Comparison of ENCODE assay signal across 8 cellular contexts in the genomic region with DNA sequence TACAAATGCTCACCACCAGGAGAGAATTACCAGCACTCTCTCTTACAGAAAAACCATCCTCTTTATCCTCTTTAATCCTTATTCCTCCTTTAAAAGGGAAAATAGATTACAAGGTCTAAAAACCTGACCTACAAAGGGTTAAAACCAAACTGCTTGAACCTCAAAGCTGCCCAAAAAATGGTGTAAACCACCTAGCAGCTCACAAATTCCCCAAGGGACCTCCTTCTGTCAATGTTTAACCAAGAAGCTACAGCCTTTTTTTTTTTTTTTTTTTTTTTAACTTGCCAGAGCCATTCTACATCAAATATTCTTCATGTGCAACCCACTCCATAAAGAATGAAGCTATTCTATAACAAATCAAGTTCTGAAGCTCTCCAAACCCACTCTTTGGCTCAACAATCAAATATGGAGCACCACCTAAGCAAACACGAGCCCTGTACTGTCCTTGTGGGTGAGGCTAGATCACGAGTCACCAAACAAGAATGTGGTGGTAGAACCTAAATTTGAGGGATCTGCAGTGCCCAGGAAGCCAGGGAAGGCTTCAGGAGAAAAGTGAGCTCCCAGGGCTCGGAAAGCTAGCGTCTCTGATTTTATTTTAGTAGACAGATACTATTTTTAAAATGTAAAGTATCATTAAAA. TPM values are rescaled to one million over a fixed set of nuclear protein-coding genes. Genes with fewer than 3 reads are reported as not detected.
A peak's percentile ranks its signal among the peaks of the same experiment; 100 is the strongest.
DNase-seq lines count a peak whose midpoint lies in the region; ATAC-seq and TF ChIP-seq lines count a peak whose summit lies in the region.

No MANE protein-coding gene starts in this region.

- H3K27ac ChIP-seq in GM23338 (ENCODE audit: low read depth) (peak overlapping the region; percentile 97), Peyer's patch (peak overlapping the region in 3 of 4 donors; percentile 50 to 75 (median 62))

- TF ChIP-seq CTCF in GM23338 (conservative IDR thresholded peaks at IDR 0.05; ENCODE audit: low read depth in 2 of 2) (no peak), Peyer's patch (IDR thresholded peaks at IDR 0.05) (no peak)

- H4K20me1 ChIP-seq in GM23338 (replicated peaks; ENCODE audit: insufficient read depth), result no peaks in the 10 kb centered on the region

- H3K36me3 ChIP-seq in GM23338 (ENCODE audit: insufficient read depth) (0 out of 2 replicates have a peak, but pooled peaks cover 2% of the 10 kb centered on the region), Peyer's patch (no peaks in the 10 kb centered on the region)

- peak overlapping the region; percentile 72 for H3K4me3 Mint-ChIP-seq in GM23338

- peak; percentile 43 for DNase-seq in AG08395 (ENCODE audit: low spot score)
- DNase-seq in GM23338 (ENCODE audit: low spot score), result peak; percentile 65
- DNase-seq in Peyer's patch, result no peak
- peak; percentile 31 for DNase-seq in iPS-NIHi11 (ENCODE audit: low spot score)
- DNase-seq in NCI-H1436 (lab: John Stamatoyannopoulos, UW), result no peak
- no peak for DNase-seq in NCI-H2081 (lab: John Stamatoyannopoulos, UW)
- no peak for DNase-seq in NOMO-1 treated with DMSO at 0.1 percent for 48 hours (lab: John Stamatoyannopoulos, UW; ENCODE audit: unreplicated experiment)

- TF ChIP-seq POLR2A in Peyer's patch (IDR thresholded peaks at IDR 0.05), result no peak

- peaks cover 30% of the 10 kb centered on the region for H3K36me3 Mint-ChIP-seq in GM23338 (ENCODE audit: low read depth)

- peaks cover 0 to 2% (median 0%) of the 10 kb centered on the region in 4 donors for H3K9me3 ChIP-seq in Peyer's patch

- H3K79me2 ChIP-seq in GM23338 (replicated peaks; ENCODE audit: insufficient read depth), result peaks cover 79% of the 10 kb centered on the region

- no peaks in the 10 kb centered on the region for H3K27me3 ChIP-seq in GM23338 (ENCODE audit: insufficient read depth)
- H3K27me3 ChIP-seq in Peyer's patch, result no peaks in the 10 kb centered on the region

- H3K27ac Mint-ChIP-seq in GM23338, result peak overlapping the region; percentile 94

- peaks cover 7% of the 10 kb centered on the region; the same call in 1 of the 2 replicates for H3F3A ChIP-seq in GM23338 (replicated peaks; ENCODE audit: low read depth)

- peak overlapping the region; percentile 84 for H3K4me2 ChIP-seq in GM23338

- H3K9me2 ChIP-seq in GM23338 (ENCODE audit: insufficient read depth), result no peaks in the 10 kb centered on the region

- peaks cover 9% of the 10 kb centered on the region for H3K9me3 Mint-ChIP-seq in GM23338

- H3K4me1 Mint-ChIP-seq in GM23338, result peaks cover 60% of the 10 kb centered on the region

- ATAC-seq in GM23338, result peak; percentile 53
- ATAC-seq in HG03439 (IDR thresholded peaks at IDR 0.05; ENCODE audit: unreplicated experiment), result no peak

- H3K4me1 ChIP-seq in GM23338 (ENCODE audit: insufficient read depth), result peaks cover 54% of the 10 kb centered on the region
- H3K4me1 ChIP-seq in Peyer's patch, result peaks cover 0 to 21% (median 10%) of the 10 kb centered on the region in 4 donors

- H3K4me3 ChIP-seq in GM23338, result peak overlapping the region; percentile 50
- H3K4me3 ChIP-seq in Peyer's patch, result no peak overlapping the region

- peaks cover 12% of the 10 kb centered on the region for H3K27me3 Mint-ChIP-seq in GM23338 (ENCODE audit: insufficient read depth, low read depth, poor library complexity)

- no peak overlapping the region for H2AFZ ChIP-seq in GM23338

TF ChIP-seq in GM23338, 12 proteins besides CTCF, POLR2A, EP300 and RAD21:
- TF ChIP-seq, protein P1, sequence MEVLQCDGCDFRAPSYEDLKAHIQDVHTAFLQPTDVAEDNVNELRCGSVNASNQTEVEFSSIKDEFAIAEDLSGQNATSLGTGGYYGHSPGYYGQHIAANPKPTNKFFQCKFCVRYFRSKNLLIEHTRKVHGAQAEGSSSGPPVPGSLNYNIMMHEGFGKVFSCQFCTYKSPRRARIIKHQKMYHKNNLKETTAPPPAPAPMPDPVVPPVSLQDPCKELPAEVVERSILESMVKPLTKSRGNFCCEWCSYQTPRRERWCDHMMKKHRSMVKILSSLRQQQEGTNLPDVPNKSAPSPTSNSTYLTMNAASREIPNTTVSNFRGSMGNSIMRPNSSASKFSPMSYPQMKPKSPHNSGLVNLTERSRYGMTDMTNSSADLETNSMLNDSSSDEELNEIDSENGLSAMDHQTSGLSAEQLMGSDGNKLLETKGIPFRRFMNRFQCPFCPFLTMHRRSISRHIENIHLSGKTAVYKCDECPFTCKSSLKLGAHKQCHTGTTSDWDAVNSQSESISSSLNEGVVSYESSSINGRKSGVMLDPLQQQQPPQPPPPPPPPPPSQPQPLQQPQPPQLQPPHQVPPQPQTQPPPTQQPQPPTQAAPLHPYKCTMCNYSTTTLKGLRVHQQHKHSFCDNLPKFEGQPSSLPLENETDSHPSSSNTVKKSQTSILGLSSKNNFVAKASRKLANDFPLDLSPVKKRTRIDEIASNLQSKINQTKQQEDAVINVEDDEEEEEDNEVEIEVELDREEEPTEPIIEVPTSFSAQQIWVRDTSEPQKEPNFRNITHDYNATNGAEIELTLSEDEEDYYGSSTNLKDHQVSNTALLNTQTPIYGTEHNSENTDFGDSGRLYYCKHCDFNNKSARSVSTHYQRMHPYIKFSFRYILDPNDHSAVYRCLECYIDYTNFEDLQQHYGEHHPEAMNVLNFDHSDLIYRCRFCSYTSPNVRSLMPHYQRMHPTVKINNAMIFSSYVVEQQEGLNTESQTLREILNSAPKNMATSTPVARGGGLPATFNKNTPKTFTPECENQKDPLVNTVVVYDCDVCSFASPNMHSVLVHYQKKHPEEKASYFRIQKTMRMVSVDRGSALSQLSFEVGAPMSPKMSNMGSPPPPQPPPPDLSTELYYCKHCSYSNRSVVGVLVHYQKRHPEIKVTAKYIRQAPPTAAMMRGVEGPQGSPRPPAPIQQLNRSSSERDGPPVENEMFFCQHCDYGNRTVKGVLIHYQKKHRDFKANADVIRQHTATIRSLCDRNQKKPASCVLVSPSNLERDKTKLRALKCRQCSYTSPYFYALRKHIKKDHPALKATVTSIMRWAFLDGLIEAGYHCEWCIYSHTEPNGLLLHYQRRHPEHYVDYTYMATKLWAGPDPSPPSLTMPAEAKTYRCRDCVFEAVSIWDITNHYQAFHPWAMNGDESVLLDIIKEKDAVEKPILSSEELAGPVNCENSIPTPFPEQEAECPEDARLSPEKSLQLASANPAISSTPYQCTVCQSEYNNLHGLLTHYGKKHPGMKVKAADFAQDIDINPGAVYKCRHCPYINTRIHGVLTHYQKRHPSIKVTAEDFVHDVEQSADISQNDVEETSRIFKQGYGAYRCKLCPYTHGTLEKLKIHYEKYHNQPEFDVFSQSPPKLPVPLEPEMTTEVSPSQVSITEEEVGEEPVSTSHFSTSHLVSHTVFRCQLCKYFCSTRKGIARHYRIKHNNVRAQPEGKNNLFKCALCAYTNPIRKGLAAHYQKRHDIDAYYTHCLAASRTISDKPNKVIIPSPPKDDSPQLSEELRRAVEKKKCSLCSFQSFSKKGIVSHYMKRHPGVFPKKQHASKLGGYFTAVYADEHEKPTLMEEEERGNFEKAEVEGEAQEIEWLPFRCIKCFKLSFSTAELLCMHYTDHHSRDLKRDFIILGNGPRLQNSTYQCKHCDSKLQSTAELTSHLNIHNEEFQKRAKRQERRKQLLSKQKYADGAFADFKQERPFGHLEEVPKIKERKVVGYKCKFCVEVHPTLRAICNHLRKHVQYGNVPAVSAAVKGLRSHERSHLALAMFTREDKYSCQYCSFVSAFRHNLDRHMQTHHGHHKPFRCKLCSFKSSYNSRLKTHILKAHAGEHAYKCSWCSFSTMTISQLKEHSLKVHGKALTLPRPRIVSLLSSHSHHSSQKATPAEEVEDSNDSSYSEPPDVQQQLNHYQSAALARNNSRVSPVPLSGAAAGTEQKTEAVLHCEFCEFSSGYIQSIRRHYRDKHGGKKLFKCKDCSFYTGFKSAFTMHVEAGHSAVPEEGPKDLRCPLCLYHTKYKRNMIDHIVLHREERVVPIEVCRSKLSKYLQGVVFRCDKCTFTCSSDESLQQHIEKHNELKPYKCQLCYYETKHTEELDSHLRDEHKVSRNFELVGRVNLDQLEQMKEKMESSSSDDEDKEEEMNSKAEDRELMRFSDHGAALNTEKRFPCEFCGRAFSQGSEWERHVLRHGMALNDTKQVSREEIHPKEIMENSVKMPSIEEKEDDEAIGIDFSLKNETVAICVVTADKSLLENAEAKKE (CRISPR knock-in tag; IDR thresholded peaks at IDR 0.05), result peak; percentile 75
- TF ChIP-seq POLR2AphosphoS5 (IDR thresholded peaks at IDR 0.05; ENCODE audit: low read depth) (no peak), NANOG (IDR thresholded peaks at IDR 0.05; ENCODE audit: borderline replicate concordance) (no peak)

RNA-seq across cellular contexts. Expression of a gene that starts 20.1 kb away (rescaled TPM):
- total RNA-seq in GM23338 (2014; rRNA removed; shearing (Covaris generic)), result 149 and 204 TPM in 2 replicates
- 20.0 and 23.8 TPM in 2 replicates for polyA plus RNA-seq in GM23338 (2016; fragmentation: Nextera tagmentation; extraction: Ambion mirVana)
- total RNA-seq in Peyer's patch, result 100 to 1,000 TPM in 1 of 4 donors, 10 to 100 TPM in 3; 18.5 to 128 (median 60.5) TPM

RNA-seq across cellular contexts. Expression of a gene that starts 20.6 kb away (rescaled TPM):
- total RNA-seq in GM23338 (2014; rRNA removed; shearing (Covaris generic)), result 12.4 and 14.7 TPM in 2 replicates
- 2.7 and 5.2 TPM in 2 replicates for polyA plus RNA-seq in GM23338 (2016; fragmentation: Nextera tagmentation; extraction: Ambion mirVana)
- 10 to 100 TPM in 1 of 4 donors, under 1 TPM in 1, not detected in 2; 0.80 to 10.7 TPM for total RNA-seq in Peyer's patch

Comparison
In these comparisons a context has a peak if more than half of its experiments do, and no peak if none do; other contexts are left out.
1. DNase-seq: peak in AG08395 (single experiment), GM23338 (single experiment) and iPS-NIHi11 (single experiment); none in Peyer's patch (0 of 3), NCI-H1436 (single experiment), NCI-H2081 (0 of 2) and NOMO-1 treated with DMSO at 0.1 percent for 48 hours (single experiment).